In the genomic region with DNA sequence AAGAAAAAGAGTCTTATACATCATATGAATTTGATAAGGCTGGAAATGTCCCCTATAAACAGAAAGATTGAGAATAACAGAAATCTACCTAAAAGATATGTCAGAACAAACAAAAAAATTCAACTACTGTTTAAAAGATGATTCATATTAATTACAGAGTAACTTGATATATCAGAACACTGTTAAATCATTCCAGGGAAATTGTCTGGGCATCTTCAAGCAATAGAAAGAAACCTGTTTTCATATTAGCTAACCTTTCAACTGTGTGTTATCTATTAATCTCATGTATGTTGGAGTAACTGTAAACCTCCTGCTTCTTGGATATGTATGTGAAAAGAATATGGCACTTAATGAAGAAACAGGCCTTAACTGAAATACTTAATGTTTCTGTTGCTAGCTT, we compare ENCODE assay signal across 15 cellular contexts.
A peak's percentile ranks its signal among the peaks of the same experiment; 100 is the strongest.
DNase-seq lines count a peak whose midpoint lies in the region; ATAC-seq, FAIRE-seq and TF ChIP-seq lines count a peak whose summit lies in the region.
"Had no signal": no experiment of that assay in that cellular context is flagged by ENCODE, and none has a peak within 500 bp of the region (broad histone marks: within the 10 kb centered on the region; RNA-seq: fewer than 3 reads in every experiment).

No MANE protein-coding gene starts in this region.

- H3K9me2 ChIP-seq in SK-N-SH = no peaks in the 10 kb centered on the region

- no peaks in the 10 kb centered on the region for H3K27me3 ChIP-seq in SK-N-SH (ENCODE audit: insufficient read depth)
- H3K27me3 ChIP-seq in bronchial epithelial cell (ENCODE audit: control insufficient read depth, insufficient read depth, low read length) = no peaks in the 10 kb centered on the region
- H3K27me3 ChIP-seq: BLaER1 had no signal

- H3K4me3 ChIP-seq in SK-N-SH (ENCODE audit: low read depth in 2 of 2, low read length in 1 of 2) (no peak overlapping the region), bronchial epithelial cell (ENCODE audit: low read depth, low read length) (no peak overlapping the region)
- H3K4me3 ChIP-seq: BLaER1 had no signal

- DNase-seq in DMS53 (lab: John Stamatoyannopoulos, UW) (peak; percentile 7), SK-N-SH (no peak), bronchial epithelial cell (ENCODE audit: low read depth) (peak; percentile 52), iris pigment epithelial cell (ENCODE audit: low read depth) (peak; percentile 5), NCI-H345 treated with DMSO at 0.1 percent for 48 hours (lab: John Stamatoyannopoulos, UW; ENCODE audit: unreplicated experiment) (no peak), midbrain (lab: John Stamatoyannopoulos, UW) (no peak)
- DNase-seq: 8988T; CD8-positive, alpha-beta T cell; DMS79 treated with DMSO at 0.1 percent for 48 hours; GF-D8; H9 had no signal

- no peak overlapping the region for H3K27ac ChIP-seq in SK-N-SH (ENCODE audit: low read depth in 2 of 2, low read length in 1 of 2)
- H3K27ac ChIP-seq: BLaER1 had no signal

- POLR2A ChIA-PET in SK-N-SH (lab: Yijun Ruan, JAX) = no interaction called here

- CTCF ChIA-PET in SK-N-SH (lab: Yijun Ruan, JAX) = interaction anchor here (1.2 kb wide), 1 partner anchor 11 kb away, joined by 4 read pairs; no protein-coding TSS in a partner anchor

- H3K79me2 ChIP-seq in SK-N-SH (ENCODE audit: insufficient read depth) = no peaks in the 10 kb centered on the region

- ATAC-seq in GM21381 (IDR thresholded peaks at IDR 0.05; ENCODE audit: unreplicated experiment) = no peak
- ATAC-seq: CD8-positive, alpha-beta T cell; HepG2 had no signal

- H4K20me1 ChIP-seq in SK-N-SH (ENCODE audit: insufficient read depth) = no peaks in the 10 kb centered on the region
- H4K20me1 ChIP-seq: BLaER1 had no signal

- no peak for TF ChIP-seq EP300 in SK-N-SH (IDR thresholded peaks at IDR 0.05; ENCODE audit: borderline replicate concordance in 1 of 2, low read depth in 1 of 2, low read length in 1 of 2)

- no peak for TF ChIP-seq RAD21 in SK-N-SH (IDR thresholded peaks at IDR 0.05; ENCODE audit: low read length)

- no peaks in the 10 kb centered on the region; a peak in 1 of 4 replicates for H3K4me1 ChIP-seq in SK-N-SH (ENCODE audit: control insufficient read depth in 1 of 2, insufficient read depth in 2 of 2, low read depth in 1 of 2, low read length in 1 of 2)
- H3K4me1 ChIP-seq: BLaER1 had no signal

- TF ChIP-seq CTCF in SK-N-SH (IDR thresholded peaks at IDR 0.05) (no peak), bronchial epithelial cell (IDR thresholded peaks at IDR 0.05; ENCODE audit: insufficient read depth, low read length, severe bottlenecking) (no peak)

- H3K4me2 ChIP-seq in SK-N-SH = no peak overlapping the region
- H3K4me2 ChIP-seq: BLaER1 had no signal

- H3K9ac ChIP-seq in SK-N-SH = no peak overlapping the region
- H3K9ac ChIP-seq: BLaER1 had no signal

- no peaks in the 10 kb centered on the region for H3K9me3 ChIP-seq in SK-N-SH

- H2AFZ ChIP-seq in SK-N-SH (ENCODE audit: low read depth) = no peak overlapping the region

- FAIRE-seq in bronchial epithelial cell (lab: Jason Lieb, UNC) = no peak
- FAIRE-seq: H1, HepG2 had no signal

- H3F3A ChIP-seq in SK-N-SH (replicated peaks; ENCODE audit: insufficient read depth) = peaks cover 5% of the 10 kb centered on the region

- H3K36me3 ChIP-seq in SK-N-SH (replicated peaks in 1 of 2; ENCODE audit: control insufficient read depth in 1 of 2, insufficient read depth in 2 of 2, low read length in 1 of 2) (no peaks in the 10 kb centered on the region), bronchial epithelial cell (ENCODE audit: control insufficient read depth, insufficient read depth, low read length) (no peaks in the 10 kb centered on the region)
- H3K36me3 ChIP-seq: BLaER1 had no signal

TF ChIP-seq in SK-N-SH, 30 proteins besides CTCF, POLR2A, EP300 and RAD21:
- TF ChIP-seq, protein P1, sequence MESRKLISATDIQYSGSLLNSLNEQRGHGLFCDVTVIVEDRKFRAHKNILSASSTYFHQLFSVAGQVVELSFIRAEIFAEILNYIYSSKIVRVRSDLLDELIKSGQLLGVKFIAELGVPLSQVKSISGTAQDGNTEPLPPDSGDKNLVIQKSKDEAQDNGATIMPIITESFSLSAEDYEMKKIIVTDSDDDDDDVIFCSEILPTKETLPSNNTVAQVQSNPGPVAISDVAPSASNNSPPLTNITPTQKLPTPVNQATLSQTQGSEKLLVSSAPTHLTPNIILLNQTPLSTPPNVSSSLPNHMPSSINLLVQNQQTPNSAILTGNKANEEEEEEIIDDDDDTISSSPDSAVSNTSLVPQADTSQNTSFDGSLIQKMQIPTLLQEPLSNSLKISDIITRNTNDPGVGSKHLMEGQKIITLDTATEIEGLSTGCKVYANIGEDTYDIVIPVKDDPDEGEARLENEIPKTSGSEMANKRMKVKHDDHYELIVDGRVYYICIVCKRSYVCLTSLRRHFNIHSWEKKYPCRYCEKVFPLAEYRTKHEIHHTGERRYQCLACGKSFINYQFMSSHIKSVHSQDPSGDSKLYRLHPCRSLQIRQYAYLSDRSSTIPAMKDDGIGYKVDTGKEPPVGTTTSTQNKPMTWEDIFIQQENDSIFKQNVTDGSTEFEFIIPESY (IDR thresholded peaks at IDR 0.05; ENCODE audit: borderline replicate concordance, low read depth) = no peak
- peak; percentile 35; the same call in 1 of the 2 replicates for TF ChIP-seq TCF12 (IDR thresholded peaks at IDR 0.05)

Comparison
In these comparisons a context has a peak if more than half of its experiments do, and no peak if none do; other contexts are left out.
1. DNase-seq: peak in DMS53 (single experiment), bronchial epithelial cell (single experiment) and iris pigment epithelial cell (single experiment); none in SK-N-SH (single experiment), NCI-H345 treated with DMSO at 0.1 percent for 48 hours (single experiment) and midbrain (single experiment).